In genomic region chr5:119943148-119943547, GRCh38 we compare ENCODE assay signal across 10 cellular contexts.
DNase-seq lines count a peak whose midpoint lies in the region; ATAC-seq and TF ChIP-seq lines count a peak whose summit lies in the region.
"Had no signal": no experiment of that assay in that cellular context is flagged by ENCODE, and none has a peak within 500 bp of the region (broad histone marks: within the 10 kb centered on the region; RNA-seq: fewer than 3 reads in every experiment).

No MANE protein-coding gene starts in this region.

- TF ChIP-seq EP300 in tibial nerve (IDR thresholded peaks at IDR 0.05): no peak

- H3K79me1 ChIP-seq in mesenchymal stem cell (replicated peaks; ENCODE audit: low read length, poor library complexity, severe bottlenecking): no peaks in the 10 kb centered on the region

- no peak overlapping the region for H3K4ac ChIP-seq in mesenchymal stem cell (ENCODE audit: low read depth in 1 of 2, low read length in 2 of 2)

- H2BK5ac ChIP-seq in mesenchymal stem cell (ENCODE audit: low read depth, low read length, poor library complexity, severe bottlenecking): no peak overlapping the region

- no peak overlapping the region for H3K9ac ChIP-seq in mesenchymal stem cell (ENCODE audit: low read length)

- peaks cover 9% of the 10 kb centered on the region for H3K9me3 ChIP-seq in mesenchymal stem cell (ENCODE audit: control insufficient read depth, low read length)
- H3K9me3 ChIP-seq in tibial nerve: peaks cover 0 to 8% (median 0%) of the 10 kb centered on the region in 4 donors

- no peak overlapping the region for H3K18ac ChIP-seq in mesenchymal stem cell (ENCODE audit: low read depth in 1 of 2, low read length in 2 of 2)

- no peak for TF ChIP-seq POLR2A in tibial nerve (IDR thresholded peaks at IDR 0.05)
- no peak for TF ChIP-seq POLR2A in lower leg skin (IDR thresholded peaks at IDR 0.05)

- no peak overlapping the region for H3K23ac ChIP-seq in mesenchymal stem cell (ENCODE audit: low read length in 2 of 2)

- H3K27ac ChIP-seq in brain microvascular endothelial cell: no peak overlapping the region
- no peak overlapping the region for H3K27ac ChIP-seq in mesenchymal stem cell (ENCODE audit: low read length, poor library complexity, severe bottlenecking)
- no peak overlapping the region for H3K27ac ChIP-seq in tibial nerve

- no peak for ATAC-seq in GM18861 (IDR thresholded peaks at IDR 0.05; ENCODE audit: unreplicated experiment)
- ATAC-seq: Panc1 had no signal

- H3K4me1 ChIP-seq in mesenchymal stem cell (ENCODE audit: control insufficient read depth, insufficient read depth, low read depth, low read length): no peaks in the 10 kb centered on the region
- H3K4me1 ChIP-seq in tibial nerve: no peaks in the 10 kb centered on the region

- H3K14ac ChIP-seq in mesenchymal stem cell (ENCODE audit: low read length in 2 of 2): no peak overlapping the region

- no peak overlapping the region for H2AK5ac ChIP-seq in mesenchymal stem cell (ENCODE audit: low read length, severe bottlenecking)

- no peak overlapping the region for H2BK12ac ChIP-seq in mesenchymal stem cell (ENCODE audit: low read length in 2 of 2)

- H2BK120ac ChIP-seq in mesenchymal stem cell (ENCODE audit: low read depth, low read length): no peak overlapping the region

- H2AFZ ChIP-seq in mesenchymal stem cell (ENCODE audit: low read depth, low read length): no peak overlapping the region

- 91% methylated on average over 1 of the region's 2 CpGs for WGBS in mesenchymal stem cell
- 71 to 85% methylated on average over 2 of the region's 2 CpGs for WGBS in tibial nerve, 2 donors
- 81 to 83% methylated on average over 2 of the region's 2 CpGs for WGBS in lower leg skin, 2 donors

- H4K91ac ChIP-seq in mesenchymal stem cell (ENCODE audit: low read length): no peak overlapping the region

- H3K36me3 ChIP-seq in brain microvascular endothelial cell (replicated peaks) (no peaks in the 10 kb centered on the region), mesenchymal stem cell (ENCODE audit: control insufficient read depth in 1 of 2, insufficient read depth in 2 of 2, low read depth in 1 of 2, low read length in 2 of 2) (no peaks in the 10 kb centered on the region), tibial nerve (no peaks in the 10 kb centered on the region)

- no peak overlapping the region for H3K4me3 ChIP-seq in LNCaP clone FGC (ENCODE audit: low read depth, low read length)
- no peak overlapping the region for H3K4me3 ChIP-seq in brain microvascular endothelial cell (ENCODE audit: low read depth, low read length)
- H3K4me3 ChIP-seq in mesenchymal stem cell (ENCODE audit: insufficient read depth in 1 of 2, low read depth in 1 of 2, low read length in 2 of 2): no peak overlapping the region
- no peak overlapping the region for H3K4me3 ChIP-seq in tibial nerve
- no peak overlapping the region for H3K4me3 ChIP-seq in lower leg skin (ENCODE audit: low read depth, poor library complexity, severe bottlenecking)

- TF ChIP-seq CTCF in LNCaP clone FGC (IDR thresholded peaks at IDR 0.05; ENCODE audit: control insufficient read depth, extremely low read depth, insufficient read depth) (peak; percentile 34), brain microvascular endothelial cell (IDR thresholded peaks at IDR 0.05; ENCODE audit: low read depth, low read length, missing control alignments) (no peak), tibial nerve (IDR thresholded peaks at IDR 0.05) (peak in 1 of 5 experiments; percentile 34), lower leg skin (IDR thresholded peaks at IDR 0.05) (no peak)

- no peak overlapping the region for H4K8ac ChIP-seq in mesenchymal stem cell (ENCODE audit: low read length)

- no peak overlapping the region for H2BK15ac ChIP-seq in mesenchymal stem cell (ENCODE audit: low read depth, poor library complexity, severe bottlenecking)

- H3K27me3 ChIP-seq in brain microvascular endothelial cell (replicated peaks): no peaks in the 10 kb centered on the region
- H3K27me3 ChIP-seq in mesenchymal stem cell (ENCODE audit: control insufficient read depth in 1 of 2, insufficient read depth in 1 of 2, low read length in 2 of 2): no peaks in the 10 kb centered on the region
- no peaks in the 10 kb centered on the region for H3K27me3 ChIP-seq in tibial nerve

- DNase-seq in COLO829 (ENCODE audit: low spot score): peak; percentile 1
- DNase-seq in LNCaP clone FGC (ENCODE audit: low read depth): peak; percentile 50
- DNase-seq in brain microvascular endothelial cell: peak; percentile 9
- peak; percentile 28 for DNase-seq in mesenchymal stem cell
- no peak for DNase-seq in tibial nerve (ENCODE audit: low spot score in 2 of 2)
- no peak for DNase-seq in RPMI8226
- DNase-seq in lower leg skin (ENCODE audit: low spot score in 2 of 2): no peak
- DNase-seq: NCI-H1417 treated with DMSO at 0.1 percent for 48 hours had no signal

- in situ Hi-C loops in brain microvascular endothelial cell (cut with HindIII; ENCODE audit: low pct_ligation_motif_present, low sequenced_read_pairs): no loop called here

- no peak overlapping the region for H3K4me2 ChIP-seq in mesenchymal stem cell (ENCODE audit: low read length, poor library complexity, severe bottlenecking)

- intact Hi-C loops in lower leg skin (cut with DNase I; ENCODE audit: low total_unique reads): no loop called here

Comparison
In these comparisons a context has a peak if more than half of its experiments do, and no peak if none do; other contexts are left out.
1. DNase-seq: peak in COLO829 (single experiment), LNCaP clone FGC (single experiment), brain microvascular endothelial cell (single experiment) and mesenchymal stem cell (single experiment); none in tibial nerve (0 of 2), RPMI8226 (single experiment) and lower leg skin (0 of 2).